ENCODE assay signal across 12 cellular contexts in the genomic region with DNA sequence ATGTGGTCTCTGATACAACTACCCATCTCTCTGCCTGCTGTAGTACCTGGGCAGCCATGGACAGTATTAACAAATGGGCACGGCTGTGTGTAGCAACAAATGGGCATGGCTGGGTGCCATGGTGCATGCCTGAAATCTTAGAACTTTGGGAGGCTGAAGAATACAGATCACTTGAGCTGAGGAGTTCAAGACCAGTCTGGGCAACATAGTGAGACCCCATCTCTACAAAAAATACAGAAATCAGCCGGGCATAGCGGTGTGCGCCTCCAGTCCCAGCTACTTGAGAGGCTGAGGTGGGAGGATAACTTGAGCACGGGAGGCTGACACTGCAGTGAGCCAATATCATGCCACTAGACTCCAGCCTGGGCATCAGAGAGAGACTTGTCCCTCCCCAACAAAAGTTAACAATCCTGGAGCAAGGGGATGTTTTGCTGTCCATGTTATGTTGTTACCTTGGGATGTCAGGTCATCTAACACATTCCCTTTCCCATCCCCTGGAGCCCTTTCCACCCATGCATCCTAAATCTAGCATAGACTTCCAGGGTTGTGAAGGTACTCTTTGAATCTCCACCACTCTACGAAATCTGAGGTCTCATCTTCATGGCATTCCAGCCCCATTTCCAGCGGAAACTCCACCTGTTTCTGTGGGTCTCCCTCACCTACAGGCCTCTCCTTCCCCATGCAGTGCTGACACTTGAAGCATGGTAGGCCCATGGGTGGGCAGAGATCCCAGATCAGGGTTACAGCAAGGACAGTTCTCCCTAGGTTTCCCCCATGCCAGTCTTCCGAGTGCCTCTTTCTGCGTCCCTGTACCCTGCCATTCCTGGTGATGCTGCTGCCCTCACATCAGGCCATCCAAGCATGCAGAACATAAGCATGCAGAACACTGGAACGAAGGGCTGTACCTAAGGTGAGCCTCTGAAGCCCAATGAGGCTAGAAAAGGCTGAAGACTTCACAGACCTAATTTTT. TPM values are rescaled to one million over a fixed set of nuclear protein-coding genes. Genes with fewer than 3 reads are reported as not detected.
DNase-seq lines count a peak whose midpoint lies in the region; ATAC-seq, FAIRE-seq and TF ChIP-seq lines count a peak whose summit lies in the region.
"Had no signal": no experiment of that assay in that cellular context is flagged by ENCODE, and none has a peak within 500 bp of the region (broad histone marks: within the 10 kb centered on the region; RNA-seq: fewer than 3 reads in every experiment).

No MANE protein-coding gene starts in this region.

- WGBS in HepG2 (ENCODE audit: low lambda C conversion rate), result 88% methylated on average over 10 of the region's 10 CpGs

- H3K27me3 ChIP-seq in CD4-positive, alpha-beta T cell (ENCODE audit: control insufficient read depth, insufficient read depth, low read length), result no peaks in the 10 kb centered on the region
- no peaks in the 10 kb centered on the region for H3K27me3 ChIP-seq in HepG2 (ENCODE audit: control insufficient read depth in 1 of 2, insufficient read depth in 2 of 2, low read length in 2 of 2)
- H3K27me3 ChIP-seq: neutrophil had no signal

- H3K9me3 Mint-ChIP-seq in CD4-positive, alpha-beta T cell, result no peaks in the 10 kb centered on the region
- H3K9me3 Mint-ChIP-seq in activated naive CD8-positive, alpha-beta T cell (ENCODE audit: low read depth), result no peaks in the 10 kb centered on the region
- H3K9me3 Mint-ChIP-seq: HFFc6 had no signal

- peaks cover 25% of the 10 kb centered on the region for H3K4me1 ChIP-seq in HepG2 (ENCODE audit: insufficient read depth, low read length)

- TF ChIP-seq EP300 in HepG2 (IDR thresholded peaks at IDR 0.05; ENCODE audit: low read depth in 2 of 2, low read length in 2 of 2) (no peak), HepG2 (CRISPR knock-in tag; IDR thresholded peaks at IDR 0.05; ENCODE audit: borderline replicate concordance) (no peak)

- no peaks in the 10 kb centered on the region for H3K9me3 ChIP-seq in CD4-positive, alpha-beta T cell (ENCODE audit: control insufficient read depth, low read length)
- H3K9me3 ChIP-seq in HepG2 (ENCODE audit: low read length), result no peaks in the 10 kb centered on the region
- H3K9me3 ChIP-seq: neutrophil had no signal

- H3K27ac ChIP-seq in CD4-positive, alpha-beta T cell (ENCODE audit: low read depth, low read length), result no peak overlapping the region
- no peak overlapping the region for H3K27ac ChIP-seq in HepG2 (ENCODE audit: extremely low read length, insufficient read depth, low read length)
- H3K27ac ChIP-seq: WERI-Rb-1 had no signal

- peaks cover 34% of the 10 kb centered on the region for H3K4me1 Mint-ChIP-seq in CD4-positive, alpha-beta T cell (ENCODE audit: low read depth)
- peaks cover 25% of the 10 kb centered on the region for H3K4me1 Mint-ChIP-seq in activated naive CD8-positive, alpha-beta T cell (ENCODE audit: low read depth)

- H2AFZ ChIP-seq in HepG2 (ENCODE audit: low read length), result no peak overlapping the region

- FAIRE-seq in HepG2 (lab: Jason Lieb, UNC), result peak; percentile 21

- POLR2A ChIA-PET in CD4-positive, alpha-beta T cell (lab: Charles Lee), result interaction anchor here (1.5 kb wide), 1 partner anchor 11 kb away, joined by 4 read pairs; no protein-coding TSS in a partner anchor
- POLR2A ChIA-PET in HepG2 (lab: Yijun Ruan, JAX), result interaction anchor here (1.0 to 3.3 kb wide), 3 partner anchors 9 to 23 kb away, joined by 3 to 22 read pairs (median 9); no protein-coding TSS in a partner anchor

- ATAC-seq in CD4-positive, alpha-beta T cell (ENCODE audit: poor library complexity), result no peak
- ATAC-seq in HepG2 (peak; percentile 21), HG02571 (IDR thresholded peaks at IDR 0.05; ENCODE audit: unreplicated experiment) (no peak), GM21717 (IDR thresholded peaks at IDR 0.05; ENCODE audit: unreplicated experiment) (no peak), GM21360 (IDR thresholded peaks at IDR 0.05; ENCODE audit: unreplicated experiment) (no peak)

- no peak for TF ChIP-seq RAD21 in HepG2 (CRISPR knock-in tag; IDR thresholded peaks at IDR 0.05)

- no TSS peak for BruUV-seq in HepG2 (replicated peaks; lab: Mats Ljungman, UMichigan)

- peaks cover 44% of the 10 kb centered on the region for H4K20me1 ChIP-seq in HepG2 (ENCODE audit: insufficient read depth, low read length)

- peaks cover 20% of the 10 kb centered on the region for H3K79me2 ChIP-seq in HepG2 (ENCODE audit: insufficient read depth, low read length)

- peak; percentile 38 for TF ChIP-seq POLR2A in GM18951 (IDR thresholded peaks at IDR 0.05; ENCODE audit: extremely low read depth, insufficient read depth, insufficient read length)
- peak in 1 of 2 experiments; percentile 61; a peak in 3 of 4 replicates for TF ChIP-seq POLR2A in HepG2 (IDR thresholded peaks at IDR 0.05; ENCODE audit: insufficient read depth in 1 of 2, low read depth in 2 of 2, low read length in 2 of 2)

- DNase-seq in CD4-positive, alpha-beta T cell, result no peak
- no peak for DNase-seq in HepG2 (ENCODE audit: low spot score)
- DNase-seq in activated CD4-positive, CD25-positive, alpha-beta regulatory T cell (lab: John Stamatoyannopoulos, UW), result no peak
- DNase-seq: amygdala, HFFc6, WERI-Rb-1 had no signal

- intact Hi-C loops in CD4-positive, alpha-beta T cell (cut with DNase I, micrococcal nuclease), result no loop called here
- intact Hi-C loops in HepG2 (cut with micrococcal nuclease; ENCODE audit: unreplicated experiment), result no loop called here

- H3K4me3 Mint-ChIP-seq in CD4-positive, alpha-beta T cell, result no peak overlapping the region
- no peak overlapping the region for H3K4me3 Mint-ChIP-seq in activated naive CD8-positive, alpha-beta T cell
- H3K4me3 Mint-ChIP-seq: HFFc6 had no signal

- in situ Hi-C loops in GM18951 (cut with MboI; ENCODE audit: low sequenced_read_pairs, unreplicated experiment) (no loop called here), HepG2 (cut with HindIII; ENCODE audit: extremely low pct_ligation_motif_present, low pct_unique_long_range_greater_than_20kb) (no loop called here)

- H3K36me3 ChIP-seq in HepG2 (replicated peaks in 1 of 2; ENCODE audit: control insufficient read depth in 1 of 2, insufficient read depth in 2 of 2, low read length in 2 of 2), result peaks cover 14 to 35% of the 10 kb centered on the region in 2 experiments

- no peak for TF ChIP-seq CTCF in CD4-positive, alpha-beta T cell (IDR thresholded peaks at IDR 0.05)
- TF ChIP-seq CTCF in HepG2 (CRISPR knock-in tag; IDR thresholded peaks at IDR 0.05), result no peak

- CTCF ChIA-PET in CD4-positive, alpha-beta T cell (lab: Charles Lee), result no interaction called here
- CTCF ChIA-PET in HepG2 (lab: Yijun Ruan, JAX; ENCODE audit: low intra/inter-chr PET ratio, low total read pairs), result no interaction called here

- H3K9ac ChIP-seq in HepG2 (ENCODE audit: insufficient read depth, low read depth, low read length), result no peak overlapping the region

- no peaks in the 10 kb centered on the region for H3K27me3 Mint-ChIP-seq in CD4-positive, alpha-beta T cell
- H3K27me3 Mint-ChIP-seq in activated naive CD8-positive, alpha-beta T cell, result no peaks in the 10 kb centered on the region

- H3K27ac Mint-ChIP-seq in CD4-positive, alpha-beta T cell, result peak overlapping the region; percentile 82
- peak overlapping the region; percentile 58 for H3K27ac Mint-ChIP-seq in activated naive CD8-positive, alpha-beta T cell
- H3K27ac Mint-ChIP-seq: HFFc6 had no signal

- no peak overlapping the region for H3K4me2 ChIP-seq in HepG2 (ENCODE audit: low read depth, low read length)

- no peak overlapping the region for H3K4me3 ChIP-seq in HepG2 (replicated peaks in 1 of 3; ENCODE audit: insufficient read depth in 1 of 3, low read depth in 2 of 3, low read length in 3 of 3)

- H3K36me3 Mint-ChIP-seq in CD4-positive, alpha-beta T cell (ENCODE audit: low read depth), result peaks cover 53% of the 10 kb centered on the region
- H3K36me3 Mint-ChIP-seq in activated naive CD8-positive, alpha-beta T cell, result peaks cover 6% of the 10 kb centered on the region

RNA-seq across cellular contexts. Expression of a gene that starts 13.1 kb away (rescaled TPM):
- total RNA-seq in CD4-positive, alpha-beta T cell, result not detected
- total RNA-seq in HepG2 (2016; rRNA removed; fragmentation: Illumina TruSeq; extraction: Trizol), result not detected in 2 replicates
- total RNA-seq in HepG2 (2016; cell fraction: cytosol; rRNA removed; fragmentation: Illumina TruSeq; extraction: Trizol; ENCODE audit: low read depth), result not detected in 2 replicates
- not detected in 2 replicates for total RNA-seq in HepG2 (2016; cell fraction: insoluble cytoplasmic fraction; rRNA removed; fragmentation: Illumina TruSeq; extraction: Trizol)
- total RNA-seq in HepG2 (2016; cell fraction: membrane; rRNA removed; fragmentation: Illumina TruSeq; extraction: Trizol), result not detected in 2 replicates
- total RNA-seq in HepG2 (2016; cell fraction: nucleus; rRNA removed; fragmentation: Illumina TruSeq; extraction: Trizol), result not detected in 2 replicates
- polyA plus RNA-seq in HepG2 (2011; rRNA removed), result not detected in 2 replicates
- not detected in 2 replicates for polyA plus RNA-seq in HepG2 (2011; cell fraction: cytosol; rRNA removed)
- polyA plus RNA-seq in HepG2 (2011; cell fraction: nucleus; rRNA removed), result not detected in 2 replicates
- not detected in 2 replicates for polyA plus RNA-seq in HepG2 (2012)
- polyA plus RNA-seq in HepG2 (2016; cell fraction: cytosol; fragmentation: Illumina TruSeq; extraction: Trizol; ENCODE audit: low read depth), result not detected in 2 replicates
- not detected in 2 replicates for polyA plus RNA-seq in HepG2 (2016; cell fraction: insoluble cytoplasmic fraction; fragmentation: Illumina TruSeq; extraction: Trizol; ENCODE audit: low read depth)
- polyA plus RNA-seq in HepG2 (2016; cell fraction: membrane; fragmentation: Illumina TruSeq; extraction: Trizol; ENCODE audit: low read depth), result not detected in 2 replicates
- polyA plus RNA-seq in HepG2 (2016; cell fraction: nucleus; fragmentation: Illumina TruSeq; extraction: Trizol; ENCODE audit: insufficient read depth, low read depth), result not detected in 2 replicates
- 0.21 TPM in 1 of 2 replicates, not detected in the other for polyA minus RNA-seq in HepG2 (2011; rRNA and poly(A)+ RNA removed; ENCODE audit: low replicate concordance)
- not detected in 2 replicates for polyA minus RNA-seq in HepG2 (2011; cell fraction: cytosol; rRNA and poly(A)+ RNA removed)
- polyA minus RNA-seq in HepG2 (2011; cell fraction: nucleus; rRNA and poly(A)+ RNA removed), result not detected in 2 replicates
- total RNA-seq: HFFc6 had no signal

RNA-seq across cellular contexts. Expression of a gene that starts 24.4 kb away (rescaled TPM):
- 10 to 100 TPM; 86.5 to 87.9 TPM for total RNA-seq in CD4-positive, alpha-beta T cell
- 308 and 449 TPM in 2 replicates for total RNA-seq in HepG2 (2016; rRNA removed; fragmentation: Illumina TruSeq; extraction: Trizol)
- 44.9 and 49.9 TPM in 2 replicates for total RNA-seq in HepG2 (2016; cell fraction: cytosol; rRNA removed; fragmentation: Illumina TruSeq; extraction: Trizol; ENCODE audit: low read depth)
- 322 and 435 TPM in 2 replicates for total RNA-seq in HepG2 (2016; cell fraction: insoluble cytoplasmic fraction; rRNA removed; fragmentation: Illumina TruSeq; extraction: Trizol)
- 123 and 131 TPM in 2 replicates for total RNA-seq in HepG2 (2016; cell fraction: membrane; rRNA removed; fragmentation: Illumina TruSeq; extraction: Trizol)
- 111 and 121 TPM in 2 replicates for total RNA-seq in HepG2 (2016; cell fraction: nucleus; rRNA removed; fragmentation: Illumina TruSeq; extraction: Trizol)
- polyA plus RNA-seq in HepG2 (2011; rRNA removed), result 166 and 177 TPM in 2 replicates
- polyA plus RNA-seq in HepG2 (2011; cell fraction: cytosol; rRNA removed), result 147 and 166 TPM in 2 replicates
- 137 and 153 TPM in 2 replicates for polyA plus RNA-seq in HepG2 (2011; cell fraction: nucleus; rRNA removed)
- 134 and 169 TPM in 2 replicates for polyA plus RNA-seq in HepG2 (2012)
- 19.5 and 22.4 TPM in 2 replicates for polyA plus RNA-seq in HepG2 (2016; cell fraction: cytosol; fragmentation: Illumina TruSeq; extraction: Trizol; ENCODE audit: low read depth)
- 388 and 410 TPM in 2 replicates for polyA plus RNA-seq in HepG2 (2016; cell fraction: insoluble cytoplasmic fraction; fragmentation: Illumina TruSeq; extraction: Trizol; ENCODE audit: low read depth)
- polyA plus RNA-seq in HepG2 (2016; cell fraction: membrane; fragmentation: Illumina TruSeq; extraction: Trizol; ENCODE audit: low read depth), result 49.0 and 51.7 TPM in 2 replicates
- 178 and 179 TPM in 2 replicates for polyA plus RNA-seq in HepG2 (2016; cell fraction: nucleus; fragmentation: Illumina TruSeq; extraction: Trizol; ENCODE audit: insufficient read depth, low read depth)
- polyA minus RNA-seq in HepG2 (2011; rRNA and poly(A)+ RNA removed; ENCODE audit: low replicate concordance), result 271 and 284 TPM in 2 replicates
- polyA minus RNA-seq in HepG2 (2011; cell fraction: cytosol; rRNA and poly(A)+ RNA removed), result 121 and 128 TPM in 2 replicates
- polyA minus RNA-seq in HepG2 (2011; cell fraction: nucleus; rRNA and poly(A)+ RNA removed), result 64.2 and 75.8 TPM in 2 replicates

RNA-seq across cellular contexts. Expression of a gene that starts 52.4 kb away (rescaled TPM):
- total RNA-seq in CD4-positive, alpha-beta T cell, result 1 to 10 TPM; 7.5 to 8.5 TPM
- total RNA-seq in HepG2 (2016; rRNA removed; fragmentation: Illumina TruSeq; extraction: Trizol), result 6.1 and 7.4 TPM in 2 replicates
- total RNA-seq in HepG2 (2016; cell fraction: cytosol; rRNA removed; fragmentation: Illumina TruSeq; extraction: Trizol; ENCODE audit: low read depth), result 3.3 and 6.4 TPM in 2 replicates
- 6.3 and 8.8 TPM in 2 replicates for total RNA-seq in HepG2 (2016; cell fraction: insoluble cytoplasmic fraction; rRNA removed; fragmentation: Illumina TruSeq; extraction: Trizol)
- total RNA-seq in HepG2 (2016; cell fraction: membrane; rRNA removed; fragmentation: Illumina TruSeq; extraction: Trizol), result 5.5 and 7.7 TPM in 2 replicates
- 3.5 and 6.0 TPM in 2 replicates for total RNA-seq in HepG2 (2016; cell fraction: nucleus; rRNA removed; fragmentation: Illumina TruSeq; extraction: Trizol)
- polyA plus RNA-seq in HepG2 (2011; rRNA removed), result 6.6 and 8.8 TPM in 2 replicates
- polyA plus RNA-seq in HepG2 (2011; cell fraction: cytosol; rRNA removed), result 3.6 and 5.2 TPM in 2 replicates
- 1.8 and 13.7 TPM in 2 replicates for polyA plus RNA-seq in HepG2 (2011; cell fraction: nucleus; rRNA removed)
- polyA plus RNA-seq in HepG2 (2012), result 2.6 and 3.3 TPM in 2 replicates
- 5.4 and 5.7 TPM in 2 replicates for polyA plus RNA-seq in HepG2 (2016; cell fraction: cytosol; fragmentation: Illumina TruSeq; extraction: Trizol; ENCODE audit: low read depth)
- polyA plus RNA-seq in HepG2 (2016; cell fraction: insoluble cytoplasmic fraction; fragmentation: Illumina TruSeq; extraction: Trizol; ENCODE audit: low read depth), result 5.9 and 7.2 TPM in 2 replicates
- polyA plus RNA-seq in HepG2 (2016; cell fraction: membrane; fragmentation: Illumina TruSeq; extraction: Trizol; ENCODE audit: low read depth), result 6.0 and 8.7 TPM in 2 replicates
- 4.2 and 8.8 TPM in 2 replicates for polyA plus RNA-seq in HepG2 (2016; cell fraction: nucleus; fragmentation: Illumina TruSeq; extraction: Trizol; ENCODE audit: insufficient read depth, low read depth)
- polyA minus RNA-seq in HepG2 (2011; rRNA and poly(A)+ RNA removed; ENCODE audit: low replicate concordance), result 3.5 and 7.7 TPM in 2 replicates
- 1.1 and 1.7 TPM in 2 replicates for polyA minus RNA-seq in HepG2 (2011; cell fraction: cytosol; rRNA and poly(A)+ RNA removed)
- polyA minus RNA-seq in HepG2 (2011; cell fraction: nucleus; rRNA and poly(A)+ RNA removed), result 4.8 and 6.7 TPM in 2 replicates
